9 cellular contexts compared by ENCODE assay signal in genomic region chr17:75078097-75079022, GRCh38. TPM values are rescaled to one million over a fixed set of nuclear protein-coding genes. Genes with fewer than 3 reads are reported as not detected.
A peak's percentile ranks its signal among the peaks of the same experiment; 100 is the strongest.
DNase-seq lines count a peak whose midpoint lies in the region; ATAC-seq, FAIRE-seq and TF ChIP-seq lines count a peak whose summit lies in the region.
"Had no signal": no experiment of that assay in that cellular context is flagged by ENCODE, and none has a peak within 500 bp of the region (broad histone marks: within the 10 kb centered on the region; RNA-seq: fewer than 3 reads in every experiment).

No MANE protein-coding gene starts in this region.

- FAIRE-seq in small intestine (lab: Jason Lieb, UNC) = no peak

- no peaks in the 10 kb centered on the region for H4K20me1 ChIP-seq in BLaER1

- H3K4me1 ChIP-seq in BLaER1 (peaks cover 41% of the 10 kb centered on the region), foreskin keratinocyte (peaks cover 10% of the 10 kb centered on the region), small intestine (ENCODE audit: control insufficient read depth in 2 of 2, insufficient read depth in 1 of 2, low read depth in 1 of 2, low read length in 1 of 2) (peaks cover 5 to 7% of the 10 kb centered on the region in 2 donors)

- no peak overlapping the region for H3K9ac ChIP-seq in BLaER1
- H3K9ac ChIP-seq in SK-N-MC (ENCODE audit: insufficient read length) = peak overlapping the region; percentile 23

- H3K27ac Mint-ChIP-seq in activated T-helper 1 cell treated with anti-CD3 and anti-CD28 coated beads, Interleukin-12 subunit alpha, Interleukin-12 subunit beta, Interleukin-2, Interleukin-4 antibody, amounts not matched to agents 30 ng/mL and 10 ng/mL and 1 ng/mL, durations not matched to agents 14 hours and 24 hours and 36 hours = no peak overlapping the region

- H3K27me3 ChIP-seq in BLaER1 (peaks cover 41% of the 10 kb centered on the region), foreskin keratinocyte (peaks cover 3% of the 10 kb centered on the region), small intestine (ENCODE audit: control insufficient read depth in 2 of 2, insufficient read depth in 2 of 2, low read length in 2 of 2) (no peaks in the 10 kb centered on the region)

- H3K27me3 Mint-ChIP-seq in activated T-helper 1 cell treated with anti-CD3 and anti-CD28 coated beads, Interleukin-12 subunit alpha, Interleukin-12 subunit beta, Interleukin-2, Interleukin-4 antibody, amounts not matched to agents 30 ng/mL and 10 ng/mL and 1 ng/mL, durations not matched to agents 14 hours and 24 hours and 36 hours (ENCODE audit: insufficient read depth) = no peaks in the 10 kb centered on the region

- WGBS in small intestine, 3 donors = 39 to 59% (median 51%) methylated on average over 19 of the region's 19 CpGs

- no peaks in the 10 kb centered on the region for H3K36me3 Mint-ChIP-seq in activated T-helper 1 cell treated with anti-CD3 and anti-CD28 coated beads, Interleukin-12 subunit alpha, Interleukin-12 subunit beta, Interleukin-2, Interleukin-4 antibody, amounts not matched to agents 30 ng/mL and 10 ng/mL and 1 ng/mL, durations not matched to agents 14 hours and 24 hours and 36 hours (ENCODE audit: low read depth)

- no peak overlapping the region for H3K4me3 Mint-ChIP-seq in activated T-helper 1 cell treated with anti-CD3 and anti-CD28 coated beads, Interleukin-12 subunit alpha, Interleukin-12 subunit beta, Interleukin-2, Interleukin-4 antibody, amounts not matched to agents 30 ng/mL and 10 ng/mL and 1 ng/mL, durations not matched to agents 14 hours and 24 hours and 36 hours
- H3K4me3 Mint-ChIP-seq: neural crest cell had no signal

- H3K9me3 ChIP-seq in BLaER1 (no peaks in the 10 kb centered on the region), SK-N-MC (ENCODE audit: low read depth, low read length) (no peaks in the 10 kb centered on the region), small intestine (ENCODE audit: control insufficient read depth, low read depth) (no peaks in the 10 kb centered on the region)

- peak overlapping the region; percentile 80 for H3K4me2 ChIP-seq in BLaER1

- no peak for DNase-seq in SK-N-MC (ENCODE audit: low read depth, low spot score)
- peak in 1 of 2 donors; percentile 41 for DNase-seq in foreskin keratinocyte
- peak; percentile 37 for DNase-seq in small intestine
- DNase-seq in activated T-helper 1 cell treated with anti-CD3 and anti-CD28 coated beads, Interleukin-12 subunit alpha, Interleukin-12 subunit beta, Interleukin-2, Interleukin-4 antibody, amounts not matched to agents 30 ng/mL and 10 ng/mL and 1 ng/mL, durations not matched to agents 14 hours and 24 hours and 36 hours (ENCODE audit: low spot score) = no peak
- DNase-seq in NCI-H2081 (lab: John Stamatoyannopoulos, UW) = no peak
- DNase-seq in activated naive CD4-positive, alpha-beta T cell (lab: John Stamatoyannopoulos, UW) = no peak

- intact Hi-C loops in activated T-helper 1 cell treated with anti-CD3 and anti-CD28 coated beads, Interleukin-12 subunit alpha, Interleukin-12 subunit beta, Interleukin-2, Interleukin-4 antibody, amounts not matched to agents 30 ng/mL and 10 ng/mL and 1 ng/mL, durations not matched to agents 14 hours and 24 hours and 36 hours (cut with micrococcal nuclease) = no loop called here

- H3K4me1 Mint-ChIP-seq in activated T-helper 1 cell treated with anti-CD3 and anti-CD28 coated beads, Interleukin-12 subunit alpha, Interleukin-12 subunit beta, Interleukin-2, Interleukin-4 antibody, amounts not matched to agents 30 ng/mL and 10 ng/mL and 1 ng/mL, durations not matched to agents 14 hours and 24 hours and 36 hours (ENCODE audit: low read depth) = peaks cover 11% of the 10 kb centered on the region

- H3K36me3 ChIP-seq in BLaER1 (no peaks in the 10 kb centered on the region), SK-N-MC (ENCODE audit: insufficient read depth, low read length) (no peaks in the 10 kb centered on the region), small intestine (ENCODE audit: control insufficient read depth in 2 of 2, insufficient read depth in 2 of 2, low read length in 2 of 2) (no peaks in the 10 kb centered on the region)

- peak overlapping the region; percentile 57; the same call in 1 of the 2 replicates for H3K4me3 ChIP-seq in BLaER1
- H3K4me3 ChIP-seq in SK-N-MC = no peak overlapping the region
- H3K4me3 ChIP-seq in small intestine (ENCODE audit: low read depth in 1 of 2, low read length in 2 of 2) = no peak overlapping the region

- no peak for TF ChIP-seq CTCF in foreskin keratinocyte (conservative IDR thresholded peaks at IDR 0.05)

- H3K9me3 Mint-ChIP-seq in activated T-helper 1 cell treated with anti-CD3 and anti-CD28 coated beads, Interleukin-12 subunit alpha, Interleukin-12 subunit beta, Interleukin-2, Interleukin-4 antibody, amounts not matched to agents 30 ng/mL and 10 ng/mL and 1 ng/mL, durations not matched to agents 14 hours and 24 hours and 36 hours = no peaks in the 10 kb centered on the region
- H3K9me3 Mint-ChIP-seq: neural crest cell had no signal

- ATAC-seq in GM19397 (IDR thresholded peaks at IDR 0.05; ENCODE audit: unreplicated experiment) = peak; percentile 51
- ATAC-seq in foreskin keratinocyte = peak; percentile 70

- H3K27ac ChIP-seq in BLaER1 = no peak overlapping the region
- H3K27ac ChIP-seq in SK-N-MC = no peak overlapping the region
- no peak overlapping the region for H3K27ac ChIP-seq in foreskin keratinocyte
- peak overlapping the region; percentile 76 to 85 for H3K27ac ChIP-seq in small intestine (ENCODE audit: low read depth in 1 of 2, low read length in 1 of 2)

RNA-seq across cellular contexts. Expression of gene SLC16A5, which starts 9.4 kb away (rescaled TPM):
- 3.2 and 3.4 TPM in 2 replicates for total RNA-seq in foreskin keratinocyte
- polyA plus RNA-seq in foreskin keratinocyte (2.0 and 2.2 TPM in 2 replicates), small intestine (10 to 100 TPM; 23.5 to 35.4 (median 32.2) TPM)
- 5.5 and 7.2 TPM in 2 replicates for total RNA-seq in activated T-helper 1 cell treated with anti-CD3 and anti-CD28 coated beads, Interleukin-12 subunit alpha, Interleukin-12 subunit beta, Interleukin-2, Interleukin-4 antibody, amounts not matched to agents 30 ng/mL and 10 ng/mL and 1 ng/mL, durations not matched to agents 14 hours and 24 hours and 36 hours

RNA-seq across cellular contexts. Expression of gene KCTD2, which starts 31.3 kb away (rescaled TPM):
- 11.6 and 12.7 TPM in 2 replicates for total RNA-seq in foreskin keratinocyte
- polyA plus RNA-seq in foreskin keratinocyte (7.3 and 7.7 TPM in 2 replicates), small intestine (10 to 100 TPM; 12.3 to 18.0 (median 13.8) TPM)
- total RNA-seq in activated T-helper 1 cell treated with anti-CD3 and anti-CD28 coated beads, Interleukin-12 subunit alpha, Interleukin-12 subunit beta, Interleukin-2, Interleukin-4 antibody, amounts not matched to agents 30 ng/mL and 10 ng/mL and 1 ng/mL, durations not matched to agents 14 hours and 24 hours and 36 hours = 21.2 and 22.6 TPM in 2 replicates

RNA-seq across cellular contexts. Expression of gene ARMC7, which starts 31.4 kb away (rescaled TPM):
- total RNA-seq in foreskin keratinocyte = 3.5 and 4.4 TPM in 2 replicates
- polyA plus RNA-seq in foreskin keratinocyte = 5.8 and 6.5 TPM in 2 replicates
- polyA plus RNA-seq in small intestine = 10 to 100 TPM; 14.2 to 24.8 (median 23.2) TPM
- total RNA-seq in activated T-helper 1 cell treated with anti-CD3 and anti-CD28 coated beads, Interleukin-12 subunit alpha, Interleukin-12 subunit beta, Interleukin-2, Interleukin-4 antibody, amounts not matched to agents 30 ng/mL and 10 ng/mL and 1 ng/mL, durations not matched to agents 14 hours and 24 hours and 36 hours = 11.6 and 13.0 TPM in 2 replicates

RNA-seq across cellular contexts. Expression of gene ATP5PD, which starts 31.6 kb away (rescaled TPM):
- total RNA-seq in foreskin keratinocyte = 318 and 323 TPM in 2 replicates
- 425 and 434 TPM in 2 replicates for polyA plus RNA-seq in foreskin keratinocyte
- 100 to 1,000 TPM; 494 to 919 (median 724) TPM for polyA plus RNA-seq in small intestine
- total RNA-seq in activated T-helper 1 cell treated with anti-CD3 and anti-CD28 coated beads, Interleukin-12 subunit alpha, Interleukin-12 subunit beta, Interleukin-2, Interleukin-4 antibody, amounts not matched to agents 30 ng/mL and 10 ng/mL and 1 ng/mL, durations not matched to agents 14 hours and 24 hours and 36 hours = 152 and 165 TPM in 2 replicates

RNA-seq across cellular contexts. Expression of gene NT5C, which starts 53.2 kb away (rescaled TPM):
- total RNA-seq in foreskin keratinocyte = 76.5 and 76.8 TPM in 2 replicates
- polyA plus RNA-seq in foreskin keratinocyte (109 and 111 TPM in 2 replicates), small intestine (100 to 1,000 TPM in 2 of 3 donors, 10 to 100 TPM in 1; 91.2 to 169 (median 130) TPM)
- total RNA-seq in activated T-helper 1 cell treated with anti-CD3 and anti-CD28 coated beads, Interleukin-12 subunit alpha, Interleukin-12 subunit beta, Interleukin-2, Interleukin-4 antibody, amounts not matched to agents 30 ng/mL and 10 ng/mL and 1 ng/mL, durations not matched to agents 14 hours and 24 hours and 36 hours = 80.0 and 80.1 TPM in 2 replicates

Comparison
In these comparisons a context has a peak if more than half of its experiments do, and no peak if none do; other contexts are left out.
1. H3K27ac ChIP-seq: peak in small intestine (2 of 2); none in BLaER1 (single experiment), SK-N-MC (single experiment) and foreskin keratinocyte (single experiment).